ENCODE assay signal across 15 cellular contexts in genomic region chr7:107029061-107029763, GRCh38. TPM values are rescaled to one million over a fixed set of nuclear protein-coding genes. Genes with fewer than 3 reads are reported as not detected.
A peak's percentile ranks its signal among the peaks of the same experiment; 100 is the strongest.
DNase-seq lines count a peak whose midpoint lies in the region; ATAC-seq and TF ChIP-seq lines count a peak whose summit lies in the region.
"Had no signal": no experiment of that assay in that cellular context is flagged by ENCODE, and none has a peak within 500 bp of the region (broad histone marks: within the 10 kb centered on the region; RNA-seq: fewer than 3 reads in every experiment).

No MANE protein-coding gene starts in this region.

- H3K4me1 ChIP-seq in BLaER1 treated with 17β-estradiol and CSF1 and Interleukin-3, amounts not matched to agents 10 nM and 100 nM, result peaks cover 24 to 58% (median 49%) of the 10 kb centered on the region in 10 experiments
- H3K4me1 ChIP-seq in PC-9 (replicated peaks; ENCODE audit: insufficient read depth), result 0 out of 2 replicates have a peak, but pooled peaks cover 21% of the 10 kb centered on the region
- peaks cover 5% of the 10 kb centered on the region for H3K4me1 ChIP-seq in right cardiac atrium (ENCODE audit: control insufficient read depth, insufficient read depth, low read length)
- no peaks in the 10 kb centered on the region for H3K4me1 ChIP-seq in stomach
- H3K4me1 ChIP-seq: pancreas had no signal

- H2AFZ ChIP-seq in PC-9, result no peak overlapping the region

- H3K27ac ChIP-seq in BLaER1 treated with 17β-estradiol and CSF1 and Interleukin-3, amounts not matched to agents 10 nM and 100 nM, result peak overlapping the region in 4 of 11 experiments; percentile 23 to 76 (median 64); a peak in 5 of 22 replicates
- H3K27ac ChIP-seq in PC-9 (no peak overlapping the region), right cardiac atrium (ENCODE audit: low read length) (no peak overlapping the region), stomach (no peak overlapping the region)
- H3K27ac ChIP-seq: breast epithelium, pancreas had no signal

- DNase-seq in HUDEP-2 (lab: John Stamatoyannopoulos, UW; ENCODE audit: unreplicated experiment in 76 of 76) (peak in 72 of 76 experiments; percentile 8 to 91 (median 62)), PC-9 (no peak), right cardiac atrium (no peak), endothelial cell (ENCODE audit: low spot score) (no peak), stomach (no peak)
- no peak for DNase-seq in activated CD8-positive, alpha-beta memory T cell treated with anti-CD3 and anti-CD28 coated beads, Interleukin-2, amount 10 ng/mL, durations not matched to agents 7 days and 5 days
- DNase-seq: activated CD4-positive, CD25-positive, alpha-beta regulatory T cell treated with anti-CD3 and anti-CD28 coated beads, Interleukin-2, amount 50 U/mL, for 72 hours; activated CD8-positive, alpha-beta memory T cell treated with anti-CD3 and anti-CD28 coated beads, Interleukin-2, amount 50 U/mL, for 48 hours; CD4-positive, alpha-beta memory T cell; midbrain; NCI-H2171 treated with DMSO at 0.1 percent for 48 hours; pancreas had no signal

- H3K9me2 ChIP-seq in PC-9 (ENCODE audit: insufficient read depth), result no peaks in the 10 kb centered on the region

- CTCF ChIA-PET in PC-9 (lab: Charles Lee), result interaction anchor here (0.7 kb wide), 1 partner anchor 12 kb away, joined by 3 read pairs; no protein-coding TSS in a partner anchor
- CTCF ChIA-PET in activated CD8-positive, alpha-beta memory T cell treated with anti-CD3 and anti-CD28 coated beads, Interleukin-2, amount 10 ng/mL, durations not matched to agents 7 days and 5 days (lab: Charles Lee), result interaction anchor here (0.9 kb wide), 1 partner anchor 21 kb away, joined by 3 read pairs; no protein-coding TSS in a partner anchor

- H3K27me3 ChIP-seq in BLaER1 treated with 17β-estradiol and CSF1 and Interleukin-3, amounts not matched to agents 10 nM and 100 nM, result no peaks in the 10 kb centered on the region
- H3K27me3 ChIP-seq in PC-9 (ENCODE audit: insufficient read depth, low read depth) (no peaks in the 10 kb centered on the region), right cardiac atrium (ENCODE audit: control insufficient read depth, insufficient read depth) (no peaks in the 10 kb centered on the region), stomach (no peaks in the 10 kb centered on the region)
- H3K27me3 ChIP-seq: breast epithelium, pancreas had no signal

- no peaks in the 10 kb centered on the region for H4K20me1 ChIP-seq in BLaER1 treated with 17β-estradiol and CSF1 and Interleukin-3, amounts not matched to agents 10 nM and 100 nM
- no peaks in the 10 kb centered on the region for H4K20me1 ChIP-seq in PC-9 (ENCODE audit: insufficient read depth)

- no peak overlapping the region for H3K27ac Mint-ChIP-seq in endothelial cell (ENCODE audit: unreplicated experiment)
- H3K27ac Mint-ChIP-seq in activated CD8-positive, alpha-beta memory T cell treated with anti-CD3 and anti-CD28 coated beads, Interleukin-2, amount 10 ng/mL, durations not matched to agents 7 days and 5 days, result no peak overlapping the region
- H3K27ac Mint-ChIP-seq: activated naive CD4-positive, alpha-beta T cell treated with anti-CD3 and anti-CD28 coated beads, Interleukin-2, amount 50 U/mL, for 24 hours; CD4-positive, alpha-beta memory T cell had no signal

- H3K4me3 Mint-ChIP-seq in endothelial cell (ENCODE audit: unreplicated experiment), result no peak overlapping the region
- no peak overlapping the region for H3K4me3 Mint-ChIP-seq in activated CD8-positive, alpha-beta memory T cell treated with anti-CD3 and anti-CD28 coated beads, Interleukin-2, amount 10 ng/mL, durations not matched to agents 7 days and 5 days
- H3K4me3 Mint-ChIP-seq: activated naive CD4-positive, alpha-beta T cell treated with anti-CD3 and anti-CD28 coated beads, Interleukin-2, amount 50 U/mL, for 24 hours; CD4-positive, alpha-beta memory T cell had no signal

- H3K9me3 ChIP-seq in BLaER1 treated with 17β-estradiol and CSF1 and Interleukin-3, amounts not matched to agents 10 nM and 100 nM (replicated peaks in 1 of 11), result no peaks in the 10 kb centered on the region
- no peaks in the 10 kb centered on the region for H3K9me3 ChIP-seq in PC-9 (ENCODE audit: insufficient read depth, low read depth)
- H3K9me3 ChIP-seq in right cardiac atrium (ENCODE audit: control insufficient read depth, low read length), result no peaks in the 10 kb centered on the region
- no peaks in the 10 kb centered on the region for H3K9me3 ChIP-seq in stomach
- H3K9me3 ChIP-seq: breast epithelium, pancreas had no signal

- no peaks in the 10 kb centered on the region; the same call in 1 of the 2 replicates for H3F3A ChIP-seq in PC-9 (ENCODE audit: insufficient read depth, low read depth)

- no peaks in the 10 kb centered on the region for H3K79me2 ChIP-seq in PC-9 (ENCODE audit: low read depth)

- no peaks in the 10 kb centered on the region for H3K9me3 Mint-ChIP-seq in endothelial cell (ENCODE audit: unreplicated experiment)
- no peaks in the 10 kb centered on the region for H3K9me3 Mint-ChIP-seq in activated CD8-positive, alpha-beta memory T cell treated with anti-CD3 and anti-CD28 coated beads, Interleukin-2, amount 10 ng/mL, durations not matched to agents 7 days and 5 days (ENCODE audit: low read depth)
- H3K9me3 Mint-ChIP-seq: activated naive CD4-positive, alpha-beta T cell treated with anti-CD3 and anti-CD28 coated beads, Interleukin-2, amount 50 U/mL, for 24 hours; CD4-positive, alpha-beta memory T cell had no signal

- intact Hi-C loops in PC-9 (cut with micrococcal nuclease; ENCODE audit: unreplicated experiment), result no loop called here
- intact Hi-C loops in right cardiac atrium (cut with DNase I), result no loop called here
- intact Hi-C loops in stomach (cut with DNase I; ENCODE audit: low total_unique reads), result no loop called here

- ATAC-seq in right cardiac atrium, result peak; percentile 47 to 58
- ATAC-seq in activated CD8-positive, alpha-beta memory T cell treated with anti-CD3 and anti-CD28 coated beads, Interleukin-2, amount 10 ng/mL, durations not matched to agents 7 days and 5 days, result no peak
- ATAC-seq: pancreas had no signal

- no TSS peak for BruUV-seq in PC-9 (replicated peaks; lab: Mats Ljungman, UMichigan)

- POLR2A ChIA-PET in PC-9 (lab: Charles Lee; ENCODE audit: unreplicated experiment), result no interaction called here

- no peak overlapping the region for H3K9ac ChIP-seq in BLaER1 treated with 17β-estradiol and CSF1 and Interleukin-3, amounts not matched to agents 10 nM and 100 nM

- H3K4me1 Mint-ChIP-seq in endothelial cell (ENCODE audit: unreplicated experiment), result no peaks in the 10 kb centered on the region
- H3K4me1 Mint-ChIP-seq in activated CD8-positive, alpha-beta memory T cell treated with anti-CD3 and anti-CD28 coated beads, Interleukin-2, amount 10 ng/mL, durations not matched to agents 7 days and 5 days, result no peaks in the 10 kb centered on the region
- H3K4me1 Mint-ChIP-seq: activated naive CD4-positive, alpha-beta T cell treated with anti-CD3 and anti-CD28 coated beads, Interleukin-2, amount 50 U/mL, for 24 hours; CD4-positive, alpha-beta memory T cell had no signal

- WGBS in right cardiac atrium, result 60% methylated on average over 5 of the region's 5 CpGs
- 22 to 58% (median 48%) methylated on average over 5 of the region's 5 CpGs for WGBS in stomach, 5 donors

- peaks cover 2% of the 10 kb centered on the region for H3K27me3 Mint-ChIP-seq in endothelial cell (ENCODE audit: unreplicated experiment)
- H3K27me3 Mint-ChIP-seq in activated CD8-positive, alpha-beta memory T cell treated with anti-CD3 and anti-CD28 coated beads, Interleukin-2, amount 10 ng/mL, durations not matched to agents 7 days and 5 days, result peaks cover 7% of the 10 kb centered on the region
- H3K27me3 Mint-ChIP-seq: activated naive CD4-positive, alpha-beta T cell treated with anti-CD3 and anti-CD28 coated beads, Interleukin-2, amount 50 U/mL, for 24 hours had no signal

- TF ChIP-seq EP300 in stomach (IDR thresholded peaks at IDR 0.05), result no peak

- TF ChIP-seq CTCF in PC-9 (conservative IDR thresholded peaks at IDR 0.05) (no peak), endothelial cell (IDR thresholded peaks at IDR 0.05; ENCODE audit: unreplicated experiment) (no peak), stomach (IDR thresholded peaks at IDR 0.05) (no peak)

- no peaks in the 10 kb centered on the region for H3K36me3 Mint-ChIP-seq in endothelial cell (ENCODE audit: low read depth, unreplicated experiment)
- H3K36me3 Mint-ChIP-seq in activated CD8-positive, alpha-beta memory T cell treated with anti-CD3 and anti-CD28 coated beads, Interleukin-2, amount 10 ng/mL, durations not matched to agents 7 days and 5 days, result no peaks in the 10 kb centered on the region
- H3K36me3 Mint-ChIP-seq: activated naive CD4-positive, alpha-beta T cell treated with anti-CD3 and anti-CD28 coated beads, Interleukin-2, amount 50 U/mL, for 24 hours; CD4-positive, alpha-beta memory T cell had no signal

- peak overlapping the region in 10 of 11 experiments; percentile 27 to 87 (median 66); a peak in 21 of 22 replicates for H3K4me2 ChIP-seq in BLaER1 treated with 17β-estradiol and CSF1 and Interleukin-3, amounts not matched to agents 10 nM and 100 nM
- peak overlapping the region; percentile 17; the same call in 1 of the 2 replicates for H3K4me2 ChIP-seq in PC-9

- TF ChIP-seq POLR2A in stomach (IDR thresholded peaks at IDR 0.05), result no peak

- no peaks in the 10 kb centered on the region for H3K36me3 ChIP-seq in BLaER1 treated with 17β-estradiol and CSF1 and Interleukin-3, amounts not matched to agents 10 nM and 100 nM
- H3K36me3 ChIP-seq in PC-9 (ENCODE audit: low read depth) (no peaks in the 10 kb centered on the region), stomach (no peaks in the 10 kb centered on the region)
- H3K36me3 ChIP-seq: breast epithelium, pancreas had no signal

- H3K4me3 ChIP-seq in BLaER1 treated with 17β-estradiol and CSF1 and Interleukin-3, amounts not matched to agents 10 nM and 100 nM, result no peak overlapping the region
- H3K4me3 ChIP-seq in PC-9 (no peak overlapping the region), right cardiac atrium (ENCODE audit: low read length) (no peak overlapping the region), stomach (no peak overlapping the region)
- H3K4me3 ChIP-seq: breast epithelium, pancreas had no signal

RNA-seq across cellular contexts. Expression of gene PRKAR2B, which starts 15.3 kb away (rescaled TPM):
- total RNA-seq in PC-9 (2021) (2.7 and 2.9 TPM in 2 replicates), right cardiac atrium (10 to 100 TPM; 42.0 to 57.8 (median 49.3) TPM), endothelial cell (ENCODE audit: unreplicated experiment) (28.4 TPM), stomach (10 to 100 TPM in 3 of 5 donors, 1 to 10 TPM in 2; 4.7 to 34.5 (median 10.1) TPM)
- polyA plus RNA-seq in right cardiac atrium (32.3 TPM), stomach (10 to 100 TPM; 20.2 to 39.6 (median 20.5) TPM)
- 1 to 10 TPM; 1.1 to 1.3 TPM for total RNA-seq in activated CD8-positive, alpha-beta memory T cell treated with anti-CD3 and anti-CD28 coated beads, Interleukin-2, amount 10 ng/mL, durations not matched to agents 7 days and 5 days

Comparison
In these comparisons a context has a peak if more than half of its experiments do, and no peak if none do; other contexts are left out.
1. DNase-seq: peak in HUDEP-2 (72 of 76); none in PC-9 (0 of 2), right cardiac atrium (0 of 3), endothelial cell (single experiment), activated CD8-positive, alpha-beta memory T cell treated with anti-CD3 and anti-CD28 coated beads, Interleukin-2, amount 10 ng/mL, durations not matched to agents 7 days and 5 days (single experiment) and stomach (single experiment).